28 cellular contexts compared by ENCODE assay signal in genomic region chr2:138122891-138123290, GRCh38.
DNase-seq lines count a peak whose midpoint lies in the region; ATAC-seq and TF ChIP-seq lines count a peak whose summit lies in the region.
"Had no signal": no experiment of that assay in that cellular context is flagged by ENCODE, and none has a peak within 500 bp of the region (broad histone marks: within the 10 kb centered on the region; RNA-seq: fewer than 3 reads in every experiment).

No MANE protein-coding gene starts in this region.

- H3K4me3 ChIP-seq in mucosa of descending colon: no peak overlapping the region
- H3K4me3 ChIP-seq: BLaER1 treated with 17β-estradiol and CSF1 and Interleukin-3, amounts not matched to agents 10 nM and 100 nM; GM12878; neural progenitor cell; right lobe of liver had no signal

- ATAC-seq in mucosa of descending colon (peak; percentile 11), HG03565 (IDR thresholded peaks at IDR 0.05; ENCODE audit: unreplicated experiment) (no peak), HG02973 (IDR thresholded peaks at IDR 0.05; ENCODE audit: unreplicated experiment) (no peak)
- ATAC-seq: activated naive CD8-positive, alpha-beta T cell treated with anti-CD3 and anti-CD28 coated beads, Interleukin-2, amount 50 U/mL, for 24 hours; left cardiac atrium; right lobe of liver; stimulated activated effector memory CD8-positive, alpha-beta T cell treated with anti-CD3 and anti-CD28 coated beads, Interleukin-12 subunit alpha, Interleukin-12 subunit beta, amount 100 ng/mL, for 72 hours had no signal

- no peak for TF ChIP-seq CTCF in mucosa of descending colon (IDR thresholded peaks at IDR 0.05)

- no peaks in the 10 kb centered on the region for H3K4me1 ChIP-seq in mucosa of descending colon (ENCODE audit: low read depth)
- H3K4me1 ChIP-seq: BLaER1 treated with 17β-estradiol and CSF1 and Interleukin-3, amounts not matched to agents 10 nM and 100 nM; neural progenitor cell; right lobe of liver had no signal

- intact Hi-C loops in mucosa of descending colon (cut with DNase I, micrococcal nuclease): no loop called here
- intact Hi-C loops in activated T-helper 2 cell treated with anti-CD3 and anti-CD28 coated beads, Interferon-gamma antibody, Interleukin-2, Interleukin-4, amounts not matched to agents 10 μg/mL and 5 μg/mL and 100 μg/mL, durations not matched to agents 14 hours and 24 hours and 36 hours (cut with micrococcal nuclease): no loop called here

- no peaks in the 10 kb centered on the region for H3K9me3 ChIP-seq in mucosa of descending colon
- H3K9me3 ChIP-seq: BLaER1 treated with 17β-estradiol and CSF1 and Interleukin-3, amounts not matched to agents 10 nM and 100 nM; Caco-2; right lobe of liver had no signal

- H3K36me3 Mint-ChIP-seq in activated T-helper 2 cell treated with anti-CD3 and anti-CD28 coated beads, Interferon-gamma antibody, Interleukin-2, Interleukin-4, amounts not matched to agents 10 μg/mL and 5 μg/mL and 100 μg/mL, durations not matched to agents 14 hours and 24 hours and 36 hours (ENCODE audit: low read depth): no peaks in the 10 kb centered on the region
- H3K36me3 Mint-ChIP-seq: neural progenitor cell; stimulated activated effector memory CD8-positive, alpha-beta T cell treated with anti-CD3 and anti-CD28 coated beads, Interleukin-12 subunit alpha, Interleukin-12 subunit beta, amount 100 ng/mL, for 72 hours; type B pancreatic cell had no signal

- DNase-seq in EL (peak; percentile 2), M059J (ENCODE audit: low read depth) (peak; percentile 48), epithelial cell of prostate (ENCODE audit: low read depth, low spot score) (peak; percentile 40), mucosa of descending colon (no peak)
- no peak for DNase-seq in activated CD4-positive, alpha-beta T cell treated with anti-CD3 and anti-CD28 coated beads for 4 hours
- no peak for DNase-seq in activated T-helper 2 cell treated with anti-CD3 and anti-CD28 coated beads, Interferon-gamma antibody, Interleukin-2, Interleukin-4, amounts not matched to agents 10 μg/mL and 5 μg/mL and 100 μg/mL, durations not matched to agents 14 hours and 24 hours and 36 hours (ENCODE audit: low spot score)
- DNase-seq: activated CD4-positive, alpha-beta T cell treated with anti-CD3 and anti-CD28 coated beads for 48 hours; activated gamma-delta T cell treated with Interleukin-2 at 50 U/mL for 16 hours; activated naive CD8-positive, alpha-beta T cell treated with anti-CD3 and anti-CD28 coated beads, Interleukin-2, amount 50 U/mL, for 24 hours; activated T-cell treated with anti-CD3 and anti-CD28 coated beads, Interleukin-2, amount 50 U/mL, for 1 hour; GOT3; KBM-7; left cardiac atrium; NCI-H1417 treated with DMSO at 0.1 percent for 48 hours; NCI-H2081 treated with DMSO at 0.1 percent for 48 hours; right lobe of liver; Right ventricle myocardium superior; stimulated activated CD4-positive, alpha-beta T cell treated with anti-CD3 and anti-CD28 coated beads, Interleukin-12 subunit alpha, Interleukin-12 subunit beta, amount 100 ng/mL, for 4 hours; stimulated activated CD4-positive, alpha-beta T cell treated with anti-CD3 and anti-CD28 coated beads, Interleukin-4, amount 100 ng/mL, for 24 hours had no signal

- no peaks in the 10 kb centered on the region for H3K27me3 Mint-ChIP-seq in activated T-helper 2 cell treated with anti-CD3 and anti-CD28 coated beads, Interferon-gamma antibody, Interleukin-2, Interleukin-4, amounts not matched to agents 10 μg/mL and 5 μg/mL and 100 μg/mL, durations not matched to agents 14 hours and 24 hours and 36 hours (ENCODE audit: low read depth)
- H3K27me3 Mint-ChIP-seq: type B pancreatic cell had no signal

- no peak overlapping the region for H3K27ac Mint-ChIP-seq in activated T-helper 2 cell treated with anti-CD3 and anti-CD28 coated beads, Interferon-gamma antibody, Interleukin-2, Interleukin-4, amounts not matched to agents 10 μg/mL and 5 μg/mL and 100 μg/mL, durations not matched to agents 14 hours and 24 hours and 36 hours
- H3K27ac Mint-ChIP-seq: activated naive CD8-positive, alpha-beta T cell treated with anti-CD3 and anti-CD28 coated beads, Interleukin-2, amount 50 U/mL, for 24 hours; neural progenitor cell; stimulated activated effector memory CD8-positive, alpha-beta T cell treated with anti-CD3 and anti-CD28 coated beads, Interleukin-12 subunit alpha, Interleukin-12 subunit beta, amount 100 ng/mL, for 72 hours; T-helper 2 cell treated with Interferon-gamma antibody and Interleukin-4, amounts not matched to agents 5 μg/mL and 100 μg/mL, for 36 hours; type B pancreatic cell had no signal

- H3K36me3 ChIP-seq in mucosa of descending colon (ENCODE audit: low read depth): no peaks in the 10 kb centered on the region
- H3K36me3 ChIP-seq: BLaER1 treated with 17β-estradiol and CSF1 and Interleukin-3, amounts not matched to agents 10 nM and 100 nM; neural progenitor cell; right lobe of liver had no signal

- H3K4me1 Mint-ChIP-seq in activated T-helper 2 cell treated with anti-CD3 and anti-CD28 coated beads, Interferon-gamma antibody, Interleukin-2, Interleukin-4, amounts not matched to agents 10 μg/mL and 5 μg/mL and 100 μg/mL, durations not matched to agents 14 hours and 24 hours and 36 hours (ENCODE audit: low read depth): no peaks in the 10 kb centered on the region
- H3K4me1 Mint-ChIP-seq: activated naive CD8-positive, alpha-beta T cell treated with anti-CD3 and anti-CD28 coated beads, Interleukin-2, amount 50 U/mL, for 24 hours; neural progenitor cell; stimulated activated effector memory CD8-positive, alpha-beta T cell treated with anti-CD3 and anti-CD28 coated beads, Interleukin-12 subunit alpha, Interleukin-12 subunit beta, amount 100 ng/mL, for 72 hours had no signal

- H3K27ac ChIP-seq in epithelial cell of prostate: peak overlapping the region; percentile 88
- H3K27ac ChIP-seq: BLaER1 treated with 17β-estradiol and CSF1 and Interleukin-3, amounts not matched to agents 10 nM and 100 nM; neural progenitor cell; right lobe of liver had no signal

- no peak overlapping the region for H3K4me3 Mint-ChIP-seq in activated T-helper 2 cell treated with anti-CD3 and anti-CD28 coated beads, Interferon-gamma antibody, Interleukin-2, Interleukin-4, amounts not matched to agents 10 μg/mL and 5 μg/mL and 100 μg/mL, durations not matched to agents 14 hours and 24 hours and 36 hours (ENCODE audit: low read depth)
- H3K4me3 Mint-ChIP-seq: activated naive CD8-positive, alpha-beta T cell treated with anti-CD3 and anti-CD28 coated beads, Interleukin-2, amount 50 U/mL, for 24 hours; neural progenitor cell; stimulated activated effector memory CD8-positive, alpha-beta T cell treated with anti-CD3 and anti-CD28 coated beads, Interleukin-12 subunit alpha, Interleukin-12 subunit beta, amount 100 ng/mL, for 72 hours; T-helper 2 cell treated with Interferon-gamma antibody and Interleukin-4, amounts not matched to agents 5 μg/mL and 100 μg/mL, for 36 hours; type B pancreatic cell had no signal

- H3K9me3 Mint-ChIP-seq in activated T-helper 2 cell treated with anti-CD3 and anti-CD28 coated beads, Interferon-gamma antibody, Interleukin-2, Interleukin-4, amounts not matched to agents 10 μg/mL and 5 μg/mL and 100 μg/mL, durations not matched to agents 14 hours and 24 hours and 36 hours: no peaks in the 10 kb centered on the region
- H3K9me3 Mint-ChIP-seq: activated naive CD8-positive, alpha-beta T cell treated with anti-CD3 and anti-CD28 coated beads, Interleukin-2, amount 50 U/mL, for 24 hours; neural progenitor cell; T-helper 2 cell treated with Interferon-gamma antibody and Interleukin-4, amounts not matched to agents 5 μg/mL and 100 μg/mL, for 36 hours; type B pancreatic cell had no signal

Comparison
In these comparisons a context has a peak if more than half of its experiments do, and no peak if none do; other contexts are left out.
1. DNase-seq: peak in EL (single experiment), M059J (single experiment) and epithelial cell of prostate (single experiment); none in mucosa of descending colon (0 of 3), activated CD4-positive, alpha-beta T cell treated with anti-CD3 and anti-CD28 coated beads for 4 hours (0 of 2) and activated T-helper 2 cell treated with anti-CD3 and anti-CD28 coated beads, Interferon-gamma antibody, Interleukin-2, Interleukin-4, amounts not matched to agents 10 μg/mL and 5 μg/mL and 100 μg/mL, durations not matched to agents 14 hours and 24 hours and 36 hours (single experiment).